ENCODE assay signal across 8 cellular contexts in genomic region chr11:102341844-102342318, GRCh38. TPM values are rescaled to one million over a fixed set of nuclear protein-coding genes. Genes with fewer than 3 reads are reported as not detected.
A peak's percentile ranks its signal among the peaks of the same experiment; 100 is the strongest.
DNase-seq lines count a peak whose midpoint lies in the region; ATAC-seq and TF ChIP-seq lines count a peak whose summit lies in the region.

No MANE protein-coding gene starts in this region.

- H3K27me3 Mint-ChIP-seq in activated T-helper 17 cell treated with anti-CD3 and anti-CD28 coated beads, Interleukin-2, amount 50 U/mL, for 72 hours, result no peaks in the 10 kb centered on the region

- H3K4me1 Mint-ChIP-seq in activated T-helper 17 cell treated with anti-CD3 and anti-CD28 coated beads, Interleukin-2, amount 50 U/mL, for 72 hours, result peaks cover 32% of the 10 kb centered on the region

- ATAC-seq in GM21576 (IDR thresholded peaks at IDR 0.05; ENCODE audit: unreplicated experiment), result peak; percentile 60
- peak; percentile 28 for ATAC-seq in activated T-helper 17 cell treated with anti-CD3 and anti-CD28 coated beads, Interleukin-2, amount 50 U/mL, for 72 hours (replicated peaks)

- H3K4me3 Mint-ChIP-seq in activated T-helper 17 cell treated with anti-CD3 and anti-CD28 coated beads, Interleukin-2, amount 50 U/mL, for 72 hours, result no peak overlapping the region

- DNase-seq in DMS53 (lab: John Stamatoyannopoulos, UW), result peak; percentile 95
- peak; percentile 84 for DNase-seq in LHCN-M2 (ENCODE audit: low read depth)
- peak; percentile 90 for DNase-seq in RKO (ENCODE audit: low spot score)
- peak; percentile 88 for DNase-seq in fibroblast of the aortic adventitia (ENCODE audit: low read depth)
- DNase-seq in non-pigmented ciliary epithelial cell (ENCODE audit: low read depth), result peak; percentile 58
- peak; percentile 69 for DNase-seq in ureter (ENCODE audit: low spot score)

- no peak overlapping the region for H3K27ac Mint-ChIP-seq in activated T-helper 17 cell treated with anti-CD3 and anti-CD28 coated beads, Interleukin-2, amount 50 U/mL, for 72 hours

- peak; percentile 78 for TF ChIP-seq CTCF in fibroblast of the aortic adventitia (IDR thresholded peaks at IDR 0.05; ENCODE audit: insufficient read depth, low read length)

- no peak overlapping the region for H3K4me3 ChIP-seq in fibroblast of the aortic adventitia (ENCODE audit: low read depth, low read length)

- H3K9me3 Mint-ChIP-seq in activated T-helper 17 cell treated with anti-CD3 and anti-CD28 coated beads, Interleukin-2, amount 50 U/mL, for 72 hours, result no peaks in the 10 kb centered on the region

- peaks cover 32% of the 10 kb centered on the region for H3K36me3 Mint-ChIP-seq in activated T-helper 17 cell treated with anti-CD3 and anti-CD28 coated beads, Interleukin-2, amount 50 U/mL, for 72 hours (ENCODE audit: low read depth)

RNA-seq across cellular contexts. Expression of gene BIRC2, which starts 5.1 kb away (rescaled TPM):
- total RNA-seq in LHCN-M2 (2014; rRNA removed) (65.9 and 77.4 TPM in 2 replicates), fibroblast of the aortic adventitia (ENCODE audit: low replicate concordance) (68.7 and 75.3 TPM in 2 replicates), ureter (44.4 TPM)
- polyA plus RNA-seq in LHCN-M2 (2012), result 39.2 TPM
- total RNA-seq in activated T-helper 17 cell treated with anti-CD3 and anti-CD28 coated beads, Interleukin-2, amount 50 U/mL, for 72 hours, result 10 to 100 TPM; 27.3 to 60.9 TPM

RNA-seq across cellular contexts. Expression of gene BIRC3, which starts 24.6 kb away (rescaled TPM):
- total RNA-seq in LHCN-M2 (2014; rRNA removed), result 0.40 and 0.64 TPM in 2 replicates
- 0.73 TPM for polyA plus RNA-seq in LHCN-M2 (2012)
- 100 to 1,000 TPM; 124 to 355 TPM for total RNA-seq in activated T-helper 17 cell treated with anti-CD3 and anti-CD28 coated beads, Interleukin-2, amount 50 U/mL, for 72 hours
- 0.16 and 2.4 TPM in 2 replicates for total RNA-seq in fibroblast of the aortic adventitia (ENCODE audit: low replicate concordance)
- total RNA-seq in ureter, result 15.5 TPM
